Comparison of ENCODE assay signal across 8 cellular contexts in genomic region chr15:92811514-92811913, GRCh38.
DNase-seq lines count a peak whose midpoint lies in the region; ATAC-seq and TF ChIP-seq lines count a peak whose summit lies in the region.

No MANE protein-coding gene starts in this region.

- H3K36me3 Mint-ChIP-seq in Caco-2 (ENCODE audit: insufficient read depth, unreplicated experiment): peaks cover 28% of the 10 kb centered on the region

- H3K36me3 ChIP-seq in Caco-2 (ENCODE audit: control insufficient read depth, insufficient read depth, low read length) (no peaks in the 10 kb centered on the region), mucosa of rectum (ENCODE audit: control insufficient read depth in 2 of 2, insufficient read depth in 2 of 2, low read length in 2 of 2) (no peaks in the 10 kb centered on the region)

- H3K4me3 ChIP-seq in Caco-2 (ENCODE audit: low read depth, low read length) (no peak overlapping the region), mucosa of rectum (ENCODE audit: low read length in 2 of 2) (peak overlapping the region; percentile 44 to 89)

- peaks cover 9% of the 10 kb centered on the region for H3K4me1 Mint-ChIP-seq in Caco-2 (ENCODE audit: low read depth, unreplicated experiment)

- DNase-seq in Caco-2 (peak; percentile 70 to 76), NCI-H1417 treated with DMSO at 0.1 percent for 48 hours (lab: John Stamatoyannopoulos, UW) (peak; percentile 52), astrocyte of the hippocampus (ENCODE audit: low read depth, low spot score) (peak; percentile 33), EL (no peak), hepatic stellate cell (ENCODE audit: low spot score) (no peak)
- no peak for DNase-seq in activated CD8-positive, alpha-beta memory T cell treated with anti-CD3 and anti-CD28 coated beads, Interleukin-2, amount 50 U/mL, for 4 hours

- POLR2A ChIA-PET in Caco-2 (lab: Charles Lee): interaction anchor here (1.0 to 4.8 kb wide), 4 partner anchors 9 to 92 kb away, joined by 4 to 103 read pairs (median 8); no protein-coding TSS in a partner anchor

- intact Hi-C loops in Caco-2 (cut with micrococcal nuclease; ENCODE audit: unreplicated experiment): no loop called here

- peak overlapping the region; percentile 96 for H3K27ac Mint-ChIP-seq in Caco-2 (ENCODE audit: unreplicated experiment)

- H3K4me1 ChIP-seq in Caco-2 (peaks cover 13% of the 10 kb centered on the region), mucosa of rectum (ENCODE audit: control insufficient read depth in 2 of 2, insufficient read depth in 2 of 2, low read length in 2 of 2) (peaks cover 5 to 24% of the 10 kb centered on the region in 2 donors)

- H3K4me3 Mint-ChIP-seq in Caco-2 (ENCODE audit: unreplicated experiment): peak overlapping the region; percentile 97

- H3K9me3 ChIP-seq in Caco-2 (no peaks in the 10 kb centered on the region), mucosa of rectum (ENCODE audit: control insufficient read depth in 2 of 2, low read length in 2 of 2) (no peaks in the 10 kb centered on the region)

- no peak for ATAC-seq in HG03565 (IDR thresholded peaks at IDR 0.05; ENCODE audit: unreplicated experiment)

- no peaks in the 10 kb centered on the region for H3K27me3 ChIP-seq in Caco-2 (replicated peaks; ENCODE audit: control insufficient read depth, insufficient read depth, low read length)
- H3K27me3 ChIP-seq in mucosa of rectum (ENCODE audit: control insufficient read depth in 2 of 2, insufficient read depth in 2 of 2, low read length in 2 of 2): no peaks in the 10 kb centered on the region

- no peaks in the 10 kb centered on the region for H3K9me3 Mint-ChIP-seq in Caco-2 (ENCODE audit: unreplicated experiment)

- CTCF ChIA-PET in Caco-2 (lab: Charles Lee): interaction anchor here (0.6 to 1.0 kb wide), 3 partner anchors 9 to 89 kb away, joined by 3 to 6 read pairs (median 3); partner anchors contain the start of gene CHD2

- H3K27me3 Mint-ChIP-seq in Caco-2 (ENCODE audit: insufficient read depth, unreplicated experiment): no peaks in the 10 kb centered on the region

- BruUV-seq in Caco-2 (replicated peaks; lab: Mats Ljungman, UMichigan): no TSS peak

- peak overlapping the region; percentile 99 to 100 for H3K27ac ChIP-seq in mucosa of rectum (ENCODE audit: low read depth in 2 of 2, low read length in 2 of 2)

- H3K9ac ChIP-seq in mucosa of rectum (ENCODE audit: low read depth in 1 of 2, low read length in 2 of 2): peak overlapping the region in 1 of 2 donors; percentile 91

- TF ChIP-seq CTCF in Caco-2 (IDR thresholded peaks at IDR 0.05; ENCODE audit: insufficient read depth in 1 of 2, low read depth in 1 of 2, low read length in 1 of 2, severe bottlenecking in 1 of 2, unreplicated experiment in 1 of 2): no peak

Comparison
In these comparisons a context has a peak if more than half of its experiments do, and no peak if none do; other contexts are left out.
1. DNase-seq: peak in Caco-2 (2 of 2), NCI-H1417 treated with DMSO at 0.1 percent for 48 hours (single experiment) and astrocyte of the hippocampus (single experiment); none in EL (single experiment), hepatic stellate cell (single experiment) and activated CD8-positive, alpha-beta memory T cell treated with anti-CD3 and anti-CD28 coated beads, Interleukin-2, amount 50 U/mL, for 4 hours (single experiment).